35 cellular contexts compared by ENCODE assay signal in the genomic region with DNA sequence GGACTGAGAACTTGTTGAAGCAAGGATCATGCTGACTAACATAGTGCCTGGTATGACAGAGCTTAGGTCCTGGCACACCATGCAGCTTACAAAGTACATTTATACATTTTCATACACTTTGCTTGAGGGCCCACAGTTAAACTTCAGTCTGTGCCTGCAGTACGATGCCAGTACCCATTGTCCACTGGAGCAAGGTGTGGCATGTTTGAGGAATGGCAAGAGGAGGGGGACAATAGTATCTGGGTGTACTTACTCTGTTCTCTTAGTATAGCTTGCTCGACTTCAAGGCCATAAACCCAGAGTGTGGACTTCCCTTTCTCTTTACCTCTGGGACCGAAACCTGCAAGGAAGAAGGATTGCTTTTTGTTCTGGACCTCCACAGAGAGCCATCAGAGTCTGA.
"Had no signal": no experiment of that assay in that cellular context is flagged by ENCODE, and none has a peak within 500 bp of the region (broad histone marks: within the 10 kb centered on the region; RNA-seq: fewer than 3 reads in every experiment).

No MANE protein-coding gene starts in this region.

- H3K27ac Mint-ChIP-seq: activated CD4-positive, alpha-beta T cell treated with anti-CD3 and anti-CD28 coated beads, Interleukin-2, amount 10 ng/mL, durations not matched to agents 24 days and 14 days; activated naive CD4-positive, alpha-beta T cell treated with anti-CD3 and anti-CD28 coated beads for 36 hours; activated T-helper 1 cell treated with anti-CD3 and anti-CD28 coated beads, Interleukin-12 subunit alpha, Interleukin-12 subunit beta, Interleukin-2, Interleukin-4 antibody, amounts not matched to agents 30 ng/mL and 10 ng/mL and 1 ng/mL, durations not matched to agents 14 hours and 24 hours and 36 hours; IgD-negative memory B cell; T-helper 1 cell treated with Interleukin-12 subunit alpha and Interleukin-12 subunit beta and Interleukin-4 antibody, amounts not matched to agents 30 μg/mL and 1 μg/mL, for 36 hours; T-helper 2 cell treated with Interferon-gamma antibody and Interleukin-4, amounts not matched to agents 5 μg/mL and 100 μg/mL, for 36 hours had no signal

- DNase-seq: activated CD4-positive, alpha-beta T cell treated with anti-CD3 and anti-CD28 coated beads, Interleukin-2, amount 10 ng/mL, durations not matched to agents 24 days and 14 days; activated CD4-positive, alpha-beta T cell treated with anti-CD3 and anti-CD28 coated beads, Interleukin-2, amount 50 U/mL, for 4 hours; activated CD8-positive, alpha-beta memory T cell treated with anti-CD3 and anti-CD28 coated beads, Interleukin-2, amount 50 U/mL, for 4 hours; activated gamma-delta T cell treated with Interleukin-2 at 50 U/mL for 16 hours; activated naive CD4-positive, alpha-beta T cell treated with anti-CD3 and anti-CD28 coated beads for 36 hours; activated T-cell treated with anti-CD3 and anti-CD28 coated beads for 4 hours; activated T-cell treated with anti-CD3 and anti-CD28 coated beads, Interleukin-2, amount 50 U/mL, for 4 hours; adrenal gland; anterior cingulate cortex; Kasumi-1; KBM-7; MM.1S; MV-4-11; NCI-H1092; NCI-H1417; NCI-H146; NCI-H187; NCI-H2029 treated with DMSO at 0.1 percent for 48 hours; NCI-H226; NCI-H524 treated with DMSO at 0.1 percent for 48 hours; NK-92 treated with Interleukin-12 subunit alpha and Interleukin-12 subunit beta, amount 100 ng/mL, for 24 hours; PC-3; Peyer's patch; RPMI8226; SHP77 treated with DMSO at 0.1 percent for 48 hours; SK-N-SH had no signal

- H3K4me3 ChIP-seq: adrenal gland, cardiac muscle cell, Peyer's patch, SJSA1 had no signal

- H3K36me3 ChIP-seq: cardiac muscle cell had no signal

- H3K4me1 ChIP-seq: SJSA1 had no signal

- H3K9me3 Mint-ChIP-seq: activated CD4-positive, alpha-beta T cell treated with anti-CD3 and anti-CD28 coated beads, Interleukin-2, amount 10 ng/mL, durations not matched to agents 24 days and 14 days; activated naive CD4-positive, alpha-beta T cell treated with anti-CD3 and anti-CD28 coated beads for 36 hours; activated naive CD4-positive, alpha-beta T cell treated with anti-CD3 and anti-CD28 coated beads, Interleukin-2, amount 50 U/mL, for 72 hours; activated T-cell treated with anti-CD3 and anti-CD28 coated beads, Interleukin-2, amount 50 U/mL, for 4 hours; activated T-helper 1 cell treated with anti-CD3 and anti-CD28 coated beads, Interleukin-12 subunit alpha, Interleukin-12 subunit beta, Interleukin-2, Interleukin-4 antibody, amounts not matched to agents 30 ng/mL and 10 ng/mL and 1 ng/mL, durations not matched to agents 14 hours and 24 hours and 36 hours; brain; central memory CD8-positive, alpha-beta T cell; IgD-negative memory B cell; T-helper 1 cell treated with Interleukin-12 subunit alpha and Interleukin-12 subunit beta and Interleukin-4 antibody, amounts not matched to agents 30 μg/mL and 1 μg/mL, for 36 hours; T-helper 2 cell treated with Interferon-gamma antibody and Interleukin-4, amounts not matched to agents 5 μg/mL and 100 μg/mL, for 36 hours had no signal

- H3K9me3 ChIP-seq: adrenal gland, Peyer's patch, SJSA1, SK-N-SH had no signal

- ATAC-seq: activated naive CD4-positive, alpha-beta T cell treated with anti-CD3 and anti-CD28 coated beads, Interleukin-2, amount 50 U/mL, for 72 hours; activated T-cell treated with anti-CD3 and anti-CD28 coated beads, Interleukin-2, amount 50 U/mL, for 4 hours; PC-3 had no signal

- H3K27me3 ChIP-seq: adrenal gland, cardiac muscle cell, Peyer's patch, SJSA1 had no signal

- H3K4me3 Mint-ChIP-seq: activated CD4-positive, alpha-beta T cell treated with anti-CD3 and anti-CD28 coated beads, Interleukin-2, amount 10 ng/mL, durations not matched to agents 24 days and 14 days; activated naive CD4-positive, alpha-beta T cell treated with anti-CD3 and anti-CD28 coated beads for 36 hours; activated T-cell treated with anti-CD3 and anti-CD28 coated beads, Interleukin-2, amount 50 U/mL, for 4 hours; activated T-helper 1 cell treated with anti-CD3 and anti-CD28 coated beads, Interleukin-12 subunit alpha, Interleukin-12 subunit beta, Interleukin-2, Interleukin-4 antibody, amounts not matched to agents 30 ng/mL and 10 ng/mL and 1 ng/mL, durations not matched to agents 14 hours and 24 hours and 36 hours; central memory CD8-positive, alpha-beta T cell; IgD-negative memory B cell; T-helper 1 cell treated with Interleukin-12 subunit alpha and Interleukin-12 subunit beta and Interleukin-4 antibody, amounts not matched to agents 30 μg/mL and 1 μg/mL, for 36 hours; T-helper 2 cell treated with Interferon-gamma antibody and Interleukin-4, amounts not matched to agents 5 μg/mL and 100 μg/mL, for 36 hours had no signal

- H3K27ac ChIP-seq: adrenal gland, cardiac muscle cell, Peyer's patch, SJSA1 had no signal
